Comparison of ENCODE assay signal across 1 cellular context in genomic region chr1:86823821-86824500, GRCh38.
TF ChIP-seq lines count a peak whose summit lies in the region.

No MANE protein-coding gene starts in this region.

TF ChIP-seq in HepG2, 621 proteins besides CTCF, POLR2A, EP300 and RAD21 (continued from another document and continues in another):
- TF ChIP-seq ZNF407 (CRISPR knock-in tag; IDR thresholded peaks at IDR 0.05; ENCODE audit: not compliant biosample characterization), result no peak
- TF ChIP-seq CCDC6 (CRISPR knock-in tag; IDR thresholded peaks at IDR 0.05), result no peak
- TF ChIP-seq POGZ (CRISPR knock-in tag; IDR thresholded peaks at IDR 0.05), result peak; percentile 64; the same call in 1 of the 2 replicates
- TF ChIP-seq ZNF556 (CRISPR knock-in tag; IDR thresholded peaks at IDR 0.05; ENCODE audit: borderline replicate concordance), result no peak; the same call in 1 of the 2 replicates
- TF ChIP-seq IRF9 (CRISPR knock-in tag; IDR thresholded peaks at IDR 0.05; ENCODE audit: borderline replicate concordance), result no peak
- TF ChIP-seq ZNF260 (CRISPR knock-in tag; IDR thresholded peaks at IDR 0.05; ENCODE audit: borderline replicate concordance, low read depth), result no peak
- no peak for TF ChIP-seq ATF7-NPFF (CRISPR knock-in tag; IDR thresholded peaks at IDR 0.05; ENCODE audit: low read depth)
- TF ChIP-seq ZNF281 (CRISPR knock-in tag; IDR thresholded peaks at IDR 0.05; ENCODE audit: borderline replicate concordance), result no peak
- TF ChIP-seq ZMYM3 (CRISPR knock-in tag; IDR thresholded peaks at IDR 0.05), result no peak
- no peak for TF ChIP-seq MAFF (IDR thresholded peaks at IDR 0.05; ENCODE audit: low read depth, low read length)
- TF ChIP-seq BCL6 (CRISPR knock-in tag; IDR thresholded peaks at IDR 0.05), result peak; percentile 96
- no peak for TF ChIP-seq ZFAT (CRISPR knock-in tag; conservative IDR thresholded peaks at IDR 0.05)
- no peak for TF ChIP-seq ARNT2 (CRISPR knock-in tag; IDR thresholded peaks at IDR 0.05; ENCODE audit: low read depth)
- TF ChIP-seq ZNF275 (CRISPR knock-in tag; IDR thresholded peaks at IDR 0.05; ENCODE audit: borderline replicate concordance), result no peak
- no peak for TF ChIP-seq ZNF318 (CRISPR knock-in tag; IDR thresholded peaks at IDR 0.05)
- TF ChIP-seq UBTF (CRISPR knock-in tag; IDR thresholded peaks at IDR 0.05), result no peak
- peak; percentile 89 for TF ChIP-seq RXRB (CRISPR knock-in tag; IDR thresholded peaks at IDR 0.05; ENCODE audit: borderline replicate concordance)
- peak; percentile 95 for TF ChIP-seq ZNF503 (CRISPR knock-in tag; IDR thresholded peaks at IDR 0.05)
- no peak for TF ChIP-seq TCF12 (IDR thresholded peaks at IDR 0.05)
- TF ChIP-seq TCF12 (CRISPR knock-in tag; IDR thresholded peaks at IDR 0.05), result no peak
- TF ChIP-seq KLF11 (CRISPR knock-in tag; IDR thresholded peaks at IDR 0.05), result no peak
